8 cellular contexts compared by ENCODE assay signal in the genomic region with DNA sequence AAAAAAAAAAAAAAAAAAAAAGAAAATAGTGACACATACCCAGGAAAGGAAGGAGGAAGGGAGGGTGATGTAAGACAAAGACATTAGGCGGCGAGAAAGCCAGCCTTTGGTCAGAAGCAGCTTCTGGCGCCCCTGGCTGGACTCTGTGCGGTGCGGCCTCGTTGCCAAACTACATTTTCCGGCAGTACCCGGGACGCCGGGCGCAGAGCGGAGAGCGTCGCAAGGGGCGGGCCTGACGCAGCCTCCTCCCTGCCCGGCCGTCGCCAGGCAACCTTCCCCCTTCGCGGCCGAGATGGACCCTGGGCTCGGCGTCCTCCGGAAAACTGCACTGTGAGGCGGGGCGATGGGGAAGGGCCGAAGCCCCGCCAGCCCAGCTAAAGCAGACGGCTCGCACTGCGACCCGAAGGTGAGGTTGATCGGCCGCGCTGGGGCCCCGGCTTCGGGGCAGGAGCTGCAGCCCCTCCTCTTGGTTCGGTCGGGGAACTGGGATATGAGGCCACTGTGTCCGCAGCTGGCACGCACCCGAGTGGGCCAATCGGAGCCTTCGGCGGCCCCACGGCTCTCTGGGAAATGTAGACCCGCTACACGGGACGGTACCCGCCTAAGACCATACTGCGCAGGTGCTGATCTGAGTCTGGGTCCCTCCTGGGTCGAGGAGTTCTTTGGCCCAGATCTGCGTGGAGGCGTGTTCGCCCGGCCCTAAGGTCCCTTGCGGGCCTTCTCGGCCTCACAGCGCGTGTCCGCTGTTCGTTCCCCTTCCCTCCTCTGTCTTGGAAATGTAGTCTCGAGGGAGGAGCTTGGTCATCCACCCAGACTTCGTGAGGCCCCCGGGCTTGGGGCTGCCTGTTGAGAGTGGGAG. TPM values are rescaled to one million over a fixed set of nuclear protein-coding genes. Genes with fewer than 3 reads are reported as not detected.
DNase-seq lines count a peak whose midpoint lies in the region; ATAC-seq, FAIRE-seq and TF ChIP-seq lines count a peak whose summit lies in the region.

No MANE protein-coding gene starts in this region.

- H3K27me3 ChIP-seq in SJSA1 (replicated peaks), result no peaks in the 10 kb centered on the region
- no peaks in the 10 kb centered on the region for H3K27me3 ChIP-seq in iPS-15b (ENCODE audit: control insufficient read depth, insufficient read depth, low read length)
- no peaks in the 10 kb centered on the region for H3K27me3 ChIP-seq in small intestine (ENCODE audit: control insufficient read depth in 2 of 2, insufficient read depth in 2 of 2, low read length in 2 of 2)

- DNase-seq in SJSA1 (ENCODE audit: low read depth in 1 of 2, low spot score in 2 of 2) (peak; percentile 90 to 99), astrocyte of the spinal cord (ENCODE audit: low read depth, low spot score) (peak; percentile 95), small intestine (peak; percentile 91), NCI-H2029 (lab: John Stamatoyannopoulos, UW) (no peak), NCI-H187 (lab: John Stamatoyannopoulos, UW) (no peak)

- H3K27ac ChIP-seq in SJSA1 (peak overlapping the region; percentile 92), small intestine (ENCODE audit: low read depth in 1 of 2, low read length in 1 of 2) (peak overlapping the region; percentile 63 to 93)

- in situ Hi-C loops in astrocyte of the spinal cord (cut with HindIII; ENCODE audit: low sequenced_read_pairs), result no loop called here

- H3K9me3 ChIP-seq in SJSA1 (replicated peaks) (no peaks in the 10 kb centered on the region), iPS-15b (ENCODE audit: control insufficient read depth, insufficient read depth, low read length) (no peaks in the 10 kb centered on the region), small intestine (ENCODE audit: control insufficient read depth, low read depth) (no peaks in the 10 kb centered on the region)

- no peak for FAIRE-seq in small intestine (lab: Jason Lieb, UNC)

- TF ChIP-seq CTCF in astrocyte of the spinal cord (IDR thresholded peaks at IDR 0.05; ENCODE audit: low read depth, low read length), result no peak

- H3K4me3 ChIP-seq in SJSA1 (peak overlapping the region; percentile 63), astrocyte of the spinal cord (ENCODE audit: low read depth, low read length) (peak overlapping the region; percentile 84), iPS-15b (ENCODE audit: low read depth, low read length) (peak overlapping the region; percentile 90), small intestine (ENCODE audit: low read depth in 1 of 2, low read length in 2 of 2) (peak overlapping the region; percentile 59 to 73)

- H3K9ac ChIP-seq in iPS-15b (ENCODE audit: low read depth, low read length), result peak overlapping the region; percentile 79

- 0% methylated on average over 64 to 66 of the region's 66 CpGs for WGBS in small intestine, 3 donors

- TF ChIP-seq POLR2A in GM18505 (IDR thresholded peaks at IDR 0.05; ENCODE audit: borderline replicate concordance, extremely low read depth, insufficient read depth, insufficient read length), result peak; percentile 85

- H3K36me3 ChIP-seq in SJSA1 (no peaks in the 10 kb centered on the region; the same call in 1 of the 2 replicates), iPS-15b (ENCODE audit: control insufficient read depth, insufficient read depth, low read length) (peaks cover 4% of the 10 kb centered on the region), small intestine (ENCODE audit: control insufficient read depth in 2 of 2, insufficient read depth in 2 of 2, low read length in 2 of 2) (no peaks in the 10 kb centered on the region)

- ATAC-seq in GM18505 (IDR thresholded peaks at IDR 0.05; ENCODE audit: unreplicated experiment), result peak; percentile 34
- ATAC-seq in HG02885 (IDR thresholded peaks at IDR 0.05; ENCODE audit: poor library complexity, unreplicated experiment), result peak; percentile 41

- peaks cover 15% of the 10 kb centered on the region for H3K4me1 ChIP-seq in SJSA1 (replicated peaks)
- H3K4me1 ChIP-seq in iPS-15b (ENCODE audit: control insufficient read depth, insufficient read depth, low read length), result peaks cover 6% of the 10 kb centered on the region
- H3K4me1 ChIP-seq in small intestine (ENCODE audit: control insufficient read depth in 2 of 2, insufficient read depth in 1 of 2, low read depth in 1 of 2, low read length in 1 of 2), result peaks cover 2 to 5% of the 10 kb centered on the region in 2 donors

RNA-seq across cellular contexts. Expression of gene MZF1, which starts 2.3 kb away (rescaled TPM):
- 5.0 and 7.4 TPM in 2 replicates for total RNA-seq in SJSA1 (2014; rRNA removed; shearing (Covaris generic))
- polyA plus RNA-seq in small intestine, result 10 to 100 TPM; 17.5 to 64.0 (median 25.7) TPM

RNA-seq across cellular contexts. Expression of gene UBE2M, which starts 17.0 kb away (rescaled TPM):
- total RNA-seq in SJSA1 (2014; rRNA removed; shearing (Covaris generic)), result 79.2 and 109 TPM in 2 replicates
- 10 to 100 TPM; 42.7 to 53.4 (median 45.7) TPM for polyA plus RNA-seq in small intestine

RNA-seq across cellular contexts. Expression of gene CHMP2A, which starts 20.5 kb away (rescaled TPM):
- 92.8 and 116 TPM in 2 replicates for total RNA-seq in SJSA1 (2014; rRNA removed; shearing (Covaris generic))
- 100 to 1,000 TPM; 165 to 384 (median 304) TPM for polyA plus RNA-seq in small intestine

RNA-seq across cellular contexts. Expression of gene TRIM28, which starts 31.5 kb away (rescaled TPM):
- total RNA-seq in SJSA1 (2014; rRNA removed; shearing (Covaris generic)), result 343 and 432 TPM in 2 replicates
- 100 to 1,000 TPM; 151 to 200 (median 155) TPM for polyA plus RNA-seq in small intestine

RNA-seq across cellular contexts. Expression of gene ZBTB45, which starts 55.8 kb away (rescaled TPM):
- total RNA-seq in SJSA1 (2014; rRNA removed; shearing (Covaris generic)), result 4.2 and 4.7 TPM in 2 replicates
- polyA plus RNA-seq in small intestine, result 1 to 10 TPM; 4.7 to 7.9 (median 5.9) TPM

Comparison
In these comparisons a context has a peak if more than half of its experiments do, and no peak if none do; other contexts are left out.
1. DNase-seq: peak in SJSA1 (2 of 2), astrocyte of the spinal cord (single experiment) and small intestine (single experiment); none in NCI-H2029 (single experiment) and NCI-H187 (0 of 2).
2. Peak in every context shown above with its lines, with median percentiles within 50 percentile points of each other: H3K4me3 ChIP-seq.